Comparison of ENCODE assay signal across 1 cellular context in genomic region chr6:168293641-168294530, GRCh38.
TF ChIP-seq lines count a peak whose summit lies in the region.

No MANE protein-coding gene starts in this region.

TF ChIP-seq in H1, 55 proteins besides CTCF, POLR2A, EP300 and RAD21 (continued from another document):
- no peak for TF ChIP-seq HDAC2 (IDR thresholded peaks at IDR 0.05; ENCODE audit: borderline replicate concordance in 1 of 2, low read depth in 2 of 2, low read length in 2 of 2)
- TF ChIP-seq KDM1A (IDR thresholded peaks at IDR 0.05; ENCODE audit: borderline replicate concordance, low read length): no peak
- no peak for TF ChIP-seq POU5F1 (IDR thresholded peaks at IDR 0.05; ENCODE audit: low read depth, low read length)
- TF ChIP-seq ASH2L (IDR thresholded peaks at IDR 0.05; ENCODE audit: low read length): no peak
- no peak for TF ChIP-seq SAP30 (IDR thresholded peaks at IDR 0.05; ENCODE audit: insufficient read depth, insufficient replicate concordance, low read length)
- no peak for TF ChIP-seq SUZ12 (IDR thresholded peaks at IDR 0.05; ENCODE audit: low read length)
- no peak for TF ChIP-seq EZH2 (IDR thresholded peaks at IDR 0.05; ENCODE audit: low read depth, low read length, severe bottlenecking)
- TF ChIP-seq TEAD4 (IDR thresholded peaks at IDR 0.05; ENCODE audit: low read depth, low read length): no peak
- TF ChIP-seq CHD1 (IDR thresholded peaks at IDR 0.05; ENCODE audit: low read depth, low read length): no peak
- no peak for TF ChIP-seq NANOG (IDR thresholded peaks at IDR 0.05; ENCODE audit: insufficient read depth, low read depth, low read length, poor library complexity, severe bottlenecking)
- no peak for TF ChIP-seq BRCA1 (IDR thresholded peaks at IDR 0.05; ENCODE audit: low read depth, low read length)
